Comparison of ENCODE assay signal across 8 cellular contexts in genomic region chr6:157443066-157443800, GRCh38.
DNase-seq lines count a peak whose midpoint lies in the region; ATAC-seq and TF ChIP-seq lines count a peak whose summit lies in the region.

No MANE protein-coding gene starts in this region.

- H3K27me3 Mint-ChIP-seq in activated naive CD8-positive, alpha-beta T cell treated with anti-CD3 and anti-CD28 coated beads for 36 hours = peaks cover 9% of the 10 kb centered on the region
- no peaks in the 10 kb centered on the region for H3K27me3 Mint-ChIP-seq in CD8-positive, alpha-beta memory T cell

- H3K9me3 ChIP-seq in CD8-positive, alpha-beta memory T cell (ENCODE audit: low read length) = no peaks in the 10 kb centered on the region
- H3K9me3 ChIP-seq in effector memory CD4-positive, alpha-beta T cell (ENCODE audit: control insufficient read depth, low read length) = no peaks in the 10 kb centered on the region

- H3K27ac ChIP-seq in CD8-positive, alpha-beta memory T cell (ENCODE audit: low read depth, low read length) = no peak overlapping the region
- no peak overlapping the region for H3K27ac ChIP-seq in effector memory CD4-positive, alpha-beta T cell (ENCODE audit: insufficient read depth, low read length, poor library complexity, severe bottlenecking)

- DNase-seq in AG09309 (ENCODE audit: low read depth) = peak; percentile 71
- DNase-seq in activated naive CD8-positive, alpha-beta T cell treated with anti-CD3 and anti-CD28 coated beads for 36 hours = peak; percentile 37
- no peak for DNase-seq in CD8-positive, alpha-beta memory T cell
- DNase-seq in dermis blood vessel endothelial cell = no peak
- no peak for DNase-seq in COR-L47 (lab: John Stamatoyannopoulos, UW)
- DNase-seq in effector memory CD4-positive, alpha-beta T cell = no peak

- H3K36me3 ChIP-seq in CD8-positive, alpha-beta memory T cell (ENCODE audit: insufficient read depth, low read length) = no peaks in the 10 kb centered on the region
- no peaks in the 10 kb centered on the region for H3K36me3 ChIP-seq in effector memory CD4-positive, alpha-beta T cell (ENCODE audit: control insufficient read depth, insufficient read depth, low read length)

- H3K27me3 ChIP-seq in CD8-positive, alpha-beta memory T cell (ENCODE audit: insufficient read depth, low read length, poor library complexity, severe bottlenecking) = no peaks in the 10 kb centered on the region
- no peaks in the 10 kb centered on the region for H3K27me3 ChIP-seq in effector memory CD4-positive, alpha-beta T cell (replicated peaks; ENCODE audit: control insufficient read depth, insufficient read depth, low read length, poor library complexity, severe bottlenecking)

- POLR2A ChIA-PET in CD8-positive, alpha-beta memory T cell (lab: Charles Lee) = no interaction called here

- H3K4me1 ChIP-seq in CD8-positive, alpha-beta memory T cell (ENCODE audit: insufficient read depth, low read length) = no peaks in the 10 kb centered on the region
- no peaks in the 10 kb centered on the region for H3K4me1 ChIP-seq in effector memory CD4-positive, alpha-beta T cell (ENCODE audit: control insufficient read depth, insufficient read depth, low read length, poor library complexity, severe bottlenecking)

- peaks cover 14% of the 10 kb centered on the region for H3K36me3 Mint-ChIP-seq in activated naive CD8-positive, alpha-beta T cell treated with anti-CD3 and anti-CD28 coated beads for 36 hours
- H3K36me3 Mint-ChIP-seq in CD8-positive, alpha-beta memory T cell = peaks cover 0 to 8% (median 1%) of the 10 kb centered on the region in 3 donors

- ATAC-seq in GM19351 (IDR thresholded peaks at IDR 0.05; ENCODE audit: unreplicated experiment) (peak; percentile 96), HG03103 (IDR thresholded peaks at IDR 0.05; ENCODE audit: low read depth, unreplicated experiment) (peak; percentile 77)

- H3K27ac Mint-ChIP-seq in activated naive CD8-positive, alpha-beta T cell treated with anti-CD3 and anti-CD28 coated beads for 36 hours = peak overlapping the region; percentile 63
- peak overlapping the region in 1 of 8 donors; percentile 10 for H3K27ac Mint-ChIP-seq in CD8-positive, alpha-beta memory T cell

- TF ChIP-seq CTCF in AG09309 (IDR thresholded peaks at IDR 0.05; ENCODE audit: control insufficient read depth, insufficient read depth, low read depth, low read length, missing control alignments) = no peak

- CTCF ChIA-PET in CD8-positive, alpha-beta memory T cell (lab: Charles Lee) = no interaction called here

- peaks cover 14% of the 10 kb centered on the region for H3K9me3 Mint-ChIP-seq in activated naive CD8-positive, alpha-beta T cell treated with anti-CD3 and anti-CD28 coated beads for 36 hours
- H3K9me3 Mint-ChIP-seq in CD8-positive, alpha-beta memory T cell = peaks cover 0 to 1% (median 0%) of the 10 kb centered on the region in 5 donors

- no peak overlapping the region for H3K4me3 ChIP-seq in AG09309 (ENCODE audit: control insufficient read depth, low read depth, low read length)
- H3K4me3 ChIP-seq in CD8-positive, alpha-beta memory T cell (ENCODE audit: low read length) = no peak overlapping the region
- H3K4me3 ChIP-seq in effector memory CD4-positive, alpha-beta T cell (ENCODE audit: insufficient read depth, low read depth, low read length, poor library complexity, severe bottlenecking) = no peak overlapping the region

- H3K4me3 Mint-ChIP-seq in activated naive CD8-positive, alpha-beta T cell treated with anti-CD3 and anti-CD28 coated beads for 36 hours = no peak overlapping the region
- H3K4me3 Mint-ChIP-seq in CD8-positive, alpha-beta memory T cell = no peak overlapping the region

- H3K4me1 Mint-ChIP-seq in activated naive CD8-positive, alpha-beta T cell treated with anti-CD3 and anti-CD28 coated beads for 36 hours = peaks cover 19% of the 10 kb centered on the region
- H3K4me1 Mint-ChIP-seq in CD8-positive, alpha-beta memory T cell = peaks cover 1 to 9% (median 5%) of the 10 kb centered on the region in 3 donors

Comparison
In these comparisons a context has a peak if more than half of its experiments do, and no peak if none do; other contexts are left out.
1. DNase-seq: peak in AG09309 (single experiment) and activated naive CD8-positive, alpha-beta T cell treated with anti-CD3 and anti-CD28 coated beads for 36 hours (single experiment); none in CD8-positive, alpha-beta memory T cell (0 of 5), dermis blood vessel endothelial cell (single experiment), COR-L47 (single experiment) and effector memory CD4-positive, alpha-beta T cell (0 of 3).